ENCODE assay signal across 8 cellular contexts in genomic region chr19:48363810-48364563, GRCh38. TPM values are rescaled to one million over a fixed set of nuclear protein-coding genes. Genes with fewer than 3 reads are reported as not detected.
DNase-seq lines count a peak whose midpoint lies in the region; ATAC-seq and TF ChIP-seq lines count a peak whose summit lies in the region.

Gene SYNGR4 (plus strand): TSS chr19:48364367. CDS start chr19:48365843, 1,476 bp downstream.
Gene TMEM143 (minus strand): TSS chr19:48363940. CDS start chr19:48363920, 20 bp downstream.

- ATAC-seq in DND-41 (ENCODE audit: insufficient read depth, low read depth) (peak; percentile 85), GM21825 (IDR thresholded peaks at IDR 0.05; ENCODE audit: unreplicated experiment) (peak; percentile 76)

- H3K27ac ChIP-seq in DND-41 (ENCODE audit: low read length) (peak within 1 kb of the TSS; percentile 96), KOPT-K1 (ENCODE audit: low read depth, low read length, poor library complexity, severe bottlenecking) (peak within 1 kb of the TSS; percentile 90), Peyer's patch (peak within 1 kb of the TSS; percentile 87 to 97 (median 93)), esophagus muscularis mucosa (replicated peaks in 1 of 4) (peak within 1 kb of the TSS; percentile 92 to 97 (median 94)), muscle layer of colon (ENCODE audit: low read depth, low read length) (peak within 1 kb of the TSS; percentile 100)

- intact Hi-C loops in esophagus muscularis mucosa (cut with DNase I), result no loop called here

- H3K4me3 ChIP-seq in DND-41 (ENCODE audit: low read depth in 1 of 2, low read length in 2 of 2) (peak within 1 kb of the TSS; percentile 63 to 81), Peyer's patch (peak within 1 kb of the TSS; percentile 53 to 61 (median 56)), esophagus muscularis mucosa (peak within 1 kb of the TSS; percentile 63 to 74 (median 64)), muscle layer of colon (ENCODE audit: low read depth in 1 of 2, low read length in 2 of 2) (peak within 1 kb of the TSS; percentile 80 to 89)

- TF ChIP-seq POLR2A in Peyer's patch (IDR thresholded peaks at IDR 0.05), result peak in 1 of 2 donors; percentile 38
- peak; percentile 36 for TF ChIP-seq POLR2A in esophagus muscularis mucosa (IDR thresholded peaks at IDR 0.05; ENCODE audit: low read depth)

- H3K79me2 ChIP-seq in DND-41 (ENCODE audit: insufficient read depth, low read length), result peaks cover 5% of the 10 kb centered on the region

- no peaks in the 10 kb centered on the region for H3K27me3 ChIP-seq in DND-41 (ENCODE audit: insufficient read depth, low read length, poor library complexity)
- H3K27me3 ChIP-seq in Peyer's patch, result no peaks in the 10 kb centered on the region
- no peaks in the 10 kb centered on the region for H3K27me3 ChIP-seq in esophagus muscularis mucosa
- H3K27me3 ChIP-seq in muscle layer of colon (ENCODE audit: control insufficient read depth in 1 of 2, insufficient read depth in 2 of 2, low read length in 2 of 2), result no peaks in the 10 kb centered on the region

- peak; percentile 16 for TF ChIP-seq CTCF in DND-41 (IDR thresholded peaks at IDR 0.05; ENCODE audit: borderline replicate concordance, extremely low read depth, low read length, poor library complexity, severe bottlenecking)
- TF ChIP-seq CTCF in Peyer's patch (IDR thresholded peaks at IDR 0.05), result no peak
- peak in 1 of 3 experiments; percentile 44 for TF ChIP-seq CTCF in esophagus muscularis mucosa (IDR thresholded peaks at IDR 0.05)

- WGBS in esophagus muscularis mucosa, result 0% methylated on average over 35 of the region's 57 CpGs

- H3K36me3 ChIP-seq in DND-41 (ENCODE audit: insufficient read depth, low read length), result peaks cover 4% of the 10 kb centered on the region
- H3K36me3 ChIP-seq in KOPT-K1 (ENCODE audit: insufficient read depth, low read length), result no peaks in the 10 kb centered on the region
- peaks cover 0 to 4% (median 0%) of the 10 kb centered on the region in 3 donors for H3K36me3 ChIP-seq in Peyer's patch
- H3K36me3 ChIP-seq in esophagus muscularis mucosa, result peaks cover 0 to 13% (median 4%) of the 10 kb centered on the region in 4 donors
- H3K36me3 ChIP-seq in muscle layer of colon (ENCODE audit: insufficient read depth, low read length), result no peaks in the 10 kb centered on the region

- H3K4me2 ChIP-seq in DND-41 (ENCODE audit: insufficient read depth, low read length), result peak within 1 kb of the TSS; percentile 91

- H4K20me1 ChIP-seq in DND-41 (ENCODE audit: insufficient read depth, low read length), result no peaks in the 10 kb centered on the region

- peak; percentile 100 for DNase-seq in DND-41
- peak; percentile 98 to 99 (median 99) for DNase-seq in Peyer's patch
- peak; percentile 97 for DNase-seq in activated T-helper 1 cell treated with Interleukin-2 at 50 U/mL for 16 hours (ENCODE audit: low read depth)
- DNase-seq in esophagus muscularis mucosa (ENCODE audit: extremely low spot score), result peak; percentile 100
- DNase-seq in stimulated activated CD8-positive, alpha-beta memory T cell treated with anti-CD3 and anti-CD28 coated beads, Interleukin-7, amount 100 ng/mL, for 1 hour (ENCODE audit: low read depth in 2 of 2), result peak; percentile 92 to 93

- H3K9me3 ChIP-seq in DND-41 (ENCODE audit: insufficient read depth, low read length, severe bottlenecking) (no peaks in the 10 kb centered on the region), KOPT-K1 (ENCODE audit: insufficient read depth, low read length, poor library complexity, severe bottlenecking) (no peaks in the 10 kb centered on the region), Peyer's patch (no peaks in the 10 kb centered on the region), esophagus muscularis mucosa (no peaks in the 10 kb centered on the region), muscle layer of colon (ENCODE audit: low read length) (no peaks in the 10 kb centered on the region)

- TF ChIP-seq EP300 in esophagus muscularis mucosa (IDR thresholded peaks at IDR 0.05), result no peak

- H3K4me1 ChIP-seq in DND-41 (ENCODE audit: insufficient read depth, low read length) (peaks cover 23% of the 10 kb centered on the region), Peyer's patch (peaks cover 0 to 7% (median 3%) of the 10 kb centered on the region in 4 donors), esophagus muscularis mucosa (peaks cover 4 to 20% (median 16%) of the 10 kb centered on the region in 4 donors), muscle layer of colon (ENCODE audit: insufficient read depth, low read length) (peaks cover 11% of the 10 kb centered on the region)

- peak within 1 kb of the TSS; percentile 95 for H3K9ac ChIP-seq in DND-41 (ENCODE audit: low read depth, low read length)
- H3K9ac ChIP-seq in muscle layer of colon (ENCODE audit: low read length), result peak within 1 kb of the TSS; percentile 72

- peak within 1 kb of the TSS; percentile 91 for H2AFZ ChIP-seq in DND-41 (ENCODE audit: low read depth, low read length)

RNA-seq across cellular contexts. Expression of gene SYNGR4, which starts in this region (rescaled TPM):
- not detected for total RNA-seq in Peyer's patch
- not detected for total RNA-seq in esophagus muscularis mucosa

RNA-seq across cellular contexts. Expression of gene TMEM143, which starts in this region (rescaled TPM):
- total RNA-seq in Peyer's patch, result 10 to 100 TPM in 3 of 4 donors, 1 to 10 TPM in 1; 8.6 to 30.5 (median 20.0) TPM
- 1 to 10 TPM; 4.8 to 8.3 (median 7.1) TPM for total RNA-seq in esophagus muscularis mucosa

Comparison
In these comparisons a context has a peak if more than half of its experiments do, and no peak if none do; other contexts are left out.
1. Peak in every context shown above with its lines: DNase-seq, ATAC-seq, H3K4me3 ChIP-seq and H3K27ac ChIP-seq.